8 cellular contexts compared by ENCODE assay signal in the genomic region with DNA sequence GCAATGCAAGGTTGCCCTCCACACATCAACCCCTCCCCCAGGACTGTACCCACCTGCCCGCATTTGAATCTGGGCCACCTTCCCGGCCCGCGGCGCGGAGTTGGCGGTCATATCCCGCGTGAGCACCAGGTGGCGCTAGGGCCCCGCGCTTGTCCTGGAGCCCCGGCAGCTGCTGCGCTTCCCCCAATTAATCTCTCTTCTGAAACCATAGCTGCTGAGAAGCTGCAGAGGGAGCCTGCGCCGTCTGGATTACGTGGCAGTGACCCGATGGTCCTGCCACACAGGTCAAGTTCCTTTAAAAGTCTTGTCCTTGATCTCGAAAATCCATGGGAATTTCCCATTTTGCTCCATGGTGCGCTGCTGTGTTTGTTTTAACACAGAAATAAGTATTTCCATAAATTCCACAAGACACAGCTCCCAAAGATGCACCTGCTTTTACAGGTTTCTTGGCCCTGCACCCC. TPM values are rescaled to one million over a fixed set of nuclear protein-coding genes. Genes with fewer than 3 reads are reported as not detected.
DNase-seq lines count a peak whose midpoint lies in the region; ATAC-seq and TF ChIP-seq lines count a peak whose summit lies in the region.

No MANE protein-coding gene starts in this region.

- peak; percentile 91 for TF ChIP-seq CTCF in GM12874 (IDR thresholded peaks at IDR 0.05; ENCODE audit: insufficient read depth, low read depth, low read length)
- TF ChIP-seq CTCF in WI38 (IDR thresholded peaks at IDR 0.05; ENCODE audit: low read depth, low read length): peak; percentile 81
- peak; percentile 96 for TF ChIP-seq CTCF in MCF 10A (IDR thresholded peaks at IDR 0.05; ENCODE audit: unreplicated experiment)

- H3K27me3 Mint-ChIP-seq in MCF 10A (ENCODE audit: insufficient read depth, unreplicated experiment): peaks cover 26% of the 10 kb centered on the region

- POLR2A ChIA-PET in MCF 10A (lab: Yijun Ruan, JAX): interaction anchor here (0.5 to 1.3 kb wide), 4 partner anchors 120 to 696 kb away, joined by 3 to 4 read pairs (median 4); no protein-coding TSS in a partner anchor

- DNase-seq in NCI-H2196 (lab: John Stamatoyannopoulos, UW; ENCODE audit: unreplicated experiment) (peak; percentile 46), MCF 10A (ENCODE audit: unreplicated experiment) (peak; percentile 68), iris pigment epithelial cell (ENCODE audit: low read depth) (peak; percentile 68)
- DNase-seq in stimulated activated CD4-positive, alpha-beta T cell treated with anti-CD3 and anti-CD28 coated beads, Interleukin-15, amount 100 ng/mL, for 1 hour (ENCODE audit: low read depth in 1 of 2, low spot score in 1 of 2): peak; percentile 60 to 82

- H3K4me3 ChIP-seq in WI38 (ENCODE audit: low read depth, low read length): no peak overlapping the region

- peaks cover 6% of the 10 kb centered on the region for H3K4me1 Mint-ChIP-seq in MCF 10A (ENCODE audit: insufficient read depth, unreplicated experiment)

- no TSS peak for BruUV-seq in MCF 10A (replicated peaks; lab: Mats Ljungman, UMichigan)

- H3K9me3 Mint-ChIP-seq in MCF 10A (ENCODE audit: unreplicated experiment): no peaks in the 10 kb centered on the region

- CTCF ChIA-PET in MCF 10A (lab: Yijun Ruan, JAX): interaction anchor here (0.5 to 7.5 kb wide), 60 partner anchors 9 to 699 kb away, joined by 3 to 125 read pairs (median 5); no protein-coding TSS in a partner anchor

- H3K4me3 Mint-ChIP-seq in MCF 10A (ENCODE audit: unreplicated experiment): no peak overlapping the region

- intact Hi-C loops in MCF 10A (cut with micrococcal nuclease): loop anchor here (1.0 kb wide), 2 partner anchors 195 to 699 kb away; no protein-coding TSS in a partner anchor

- ATAC-seq in HG03039 (IDR thresholded peaks at IDR 0.05; ENCODE audit: unreplicated experiment): peak; percentile 57
- no peak for ATAC-seq in GM21515 (IDR thresholded peaks at IDR 0.05; ENCODE audit: unreplicated experiment)

- H3K27ac Mint-ChIP-seq in MCF 10A (ENCODE audit: low read depth, unreplicated experiment): no peak overlapping the region

- no peaks in the 10 kb centered on the region for H3K36me3 Mint-ChIP-seq in MCF 10A (ENCODE audit: insufficient read depth, unreplicated experiment)

RNA-seq across cellular contexts. Expression of gene COX4I1, which starts 22.0 kb away (rescaled TPM):
- 618 and 642 TPM in 2 replicates for total RNA-seq in MCF 10A (2022)

RNA-seq across cellular contexts. Expression of gene EMC8, which starts 22.1 kb away (rescaled TPM):
- 68.5 and 71.1 TPM in 2 replicates for total RNA-seq in MCF 10A (2022)
